In the genomic region with DNA sequence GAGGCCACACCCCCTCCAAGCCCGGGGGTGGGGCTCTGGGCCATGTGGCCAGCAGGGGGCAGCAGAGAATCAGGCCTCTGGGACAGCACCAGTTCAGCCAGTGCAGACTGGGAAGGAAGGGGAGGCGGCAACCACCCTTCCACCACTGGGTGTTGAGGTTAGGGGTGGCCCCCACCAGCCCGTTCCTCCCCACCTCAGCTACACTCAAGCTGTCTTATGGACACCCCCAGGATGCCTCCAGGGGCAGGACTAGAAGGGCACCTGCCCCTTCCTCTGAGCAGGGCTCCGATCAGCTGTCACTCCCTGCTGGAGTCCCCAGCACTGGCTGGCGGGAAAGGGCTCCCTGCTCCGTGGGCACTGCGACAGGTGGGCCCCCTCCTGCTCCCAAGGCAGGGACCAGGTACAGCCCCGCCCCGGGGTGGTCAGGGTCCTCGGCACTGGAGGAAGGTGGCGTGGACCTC, we compare ENCODE assay signal across 1 cellular context.
TF ChIP-seq lines count a peak whose summit lies in the region.

No MANE protein-coding gene starts in this region.

TF ChIP-seq in K562, 482 proteins besides CTCF, POLR2A, EP300 and RAD21 (continued from another document and continues in another):
- TF ChIP-seq, protein P1, sequence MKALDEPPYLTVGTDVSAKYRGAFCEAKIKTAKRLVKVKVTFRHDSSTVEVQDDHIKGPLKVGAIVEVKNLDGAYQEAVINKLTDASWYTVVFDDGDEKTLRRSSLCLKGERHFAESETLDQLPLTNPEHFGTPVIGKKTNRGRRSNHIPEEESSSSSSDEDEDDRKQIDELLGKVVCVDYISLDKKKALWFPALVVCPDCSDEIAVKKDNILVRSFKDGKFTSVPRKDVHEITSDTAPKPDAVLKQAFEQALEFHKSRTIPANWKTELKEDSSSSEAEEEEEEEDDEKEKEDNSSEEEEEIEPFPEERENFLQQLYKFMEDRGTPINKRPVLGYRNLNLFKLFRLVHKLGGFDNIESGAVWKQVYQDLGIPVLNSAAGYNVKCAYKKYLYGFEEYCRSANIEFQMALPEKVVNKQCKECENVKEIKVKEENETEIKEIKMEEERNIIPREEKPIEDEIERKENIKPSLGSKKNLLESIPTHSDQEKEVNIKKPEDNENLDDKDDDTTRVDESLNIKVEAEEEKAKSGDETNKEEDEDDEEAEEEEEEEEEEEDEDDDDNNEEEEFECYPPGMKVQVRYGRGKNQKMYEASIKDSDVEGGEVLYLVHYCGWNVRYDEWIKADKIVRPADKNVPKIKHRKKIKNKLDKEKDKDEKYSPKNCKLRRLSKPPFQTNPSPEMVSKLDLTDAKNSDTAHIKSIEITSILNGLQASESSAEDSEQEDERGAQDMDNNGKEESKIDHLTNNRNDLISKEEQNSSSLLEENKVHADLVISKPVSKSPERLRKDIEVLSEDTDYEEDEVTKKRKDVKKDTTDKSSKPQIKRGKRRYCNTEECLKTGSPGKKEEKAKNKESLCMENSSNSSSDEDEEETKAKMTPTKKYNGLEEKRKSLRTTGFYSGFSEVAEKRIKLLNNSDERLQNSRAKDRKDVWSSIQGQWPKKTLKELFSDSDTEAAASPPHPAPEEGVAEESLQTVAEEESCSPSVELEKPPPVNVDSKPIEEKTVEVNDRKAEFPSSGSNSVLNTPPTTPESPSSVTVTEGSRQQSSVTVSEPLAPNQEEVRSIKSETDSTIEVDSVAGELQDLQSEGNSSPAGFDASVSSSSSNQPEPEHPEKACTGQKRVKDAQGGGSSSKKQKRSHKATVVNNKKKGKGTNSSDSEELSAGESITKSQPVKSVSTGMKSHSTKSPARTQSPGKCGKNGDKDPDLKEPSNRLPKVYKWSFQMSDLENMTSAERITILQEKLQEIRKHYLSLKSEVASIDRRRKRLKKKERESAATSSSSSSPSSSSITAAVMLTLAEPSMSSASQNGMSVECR (CRISPR knock-in tag; IDR thresholded peaks at IDR 0.05) = no peak
- TF ChIP-seq THRAP3 (IDR thresholded peaks at IDR 0.05; ENCODE audit: borderline replicate concordance) (no peak), TEAD1 (CRISPR knock-in tag; IDR thresholded peaks at IDR 0.05) (no peak), IRF2 (CRISPR knock-in tag; IDR thresholded peaks at IDR 0.05) (no peak), HNRNPLL (IDR thresholded peaks at IDR 0.05; ENCODE audit: low read depth, low read length, poor library complexity, severe bottlenecking) (no peak), TGIF2 (CRISPR knock-in tag; IDR thresholded peaks at IDR 0.05) (no peak), POLR2H (tag; IDR thresholded peaks at IDR 0.05; ENCODE audit: low read depth) (no peak), TAF7 (tag; IDR thresholded peaks at IDR 0.05) (no peak), ZFX (CRISPR knock-in tag; IDR thresholded peaks at IDR 0.05) (no peak), KLF16 (IDR thresholded peaks at IDR 0.05) (peak; percentile 67), SP1 (CRISPR knock-in tag; IDR thresholded peaks at IDR 0.05) (peak; percentile 92), FOXJ3 (CRISPR knock-in tag; IDR thresholded peaks at IDR 0.05) (no peak), ZBTB17 (CRISPR knock-in tag; IDR thresholded peaks at IDR 0.05) (no peak), HMG20A (CRISPR knock-in tag; conservative IDR thresholded peaks at IDR 0.05) (no peak), MAFG (tag; conservative IDR thresholded peaks at IDR 0.05) (no peak), FOXA3 (CRISPR knock-in tag; conservative IDR thresholded peaks at IDR 0.05 in 1 of 2, IDR thresholded peaks at IDR 0.05 in 1 of 2) (no peak), ETV1 (tag; conservative IDR thresholded peaks at IDR 0.05; ENCODE audit: low read depth) (no peak), ZNF431 (CRISPR knock-in tag; IDR thresholded peaks at IDR 0.05) (no peak), RBFOX2 (IDR thresholded peaks at IDR 0.05; ENCODE audit: low read depth, low read length) (peak; percentile 36; the same call in 1 of the 2 replicates), FOXM1 (IDR thresholded peaks at IDR 0.05; ENCODE audit: low read depth) (no peak), FOXM1 (CRISPR knock-in tag; IDR thresholded peaks at IDR 0.05; ENCODE audit: low read depth) (no peak), ZNF3 (CRISPR knock-in tag; IDR thresholded peaks at IDR 0.05) (no peak), GTF2F1 (IDR thresholded peaks at IDR 0.05; ENCODE audit: low read depth, low read length) (no peak), ZNF224 (CRISPR knock-in tag; IDR thresholded peaks at IDR 0.05) (no peak), TCF7L2 (IDR thresholded peaks at IDR 0.05; ENCODE audit: low read depth, low read length) (no peak), GTF2E2 (tag; IDR thresholded peaks at IDR 0.05) (no peak), SMARCE1 (IDR thresholded peaks at IDR 0.05) (no peak), ZSCAN29 (IDR thresholded peaks at IDR 0.05) (no peak), SMAD1 (IDR thresholded peaks at IDR 0.05; ENCODE audit: low read depth, low read length, partially characterized antibody) (no peak), NCOA6 (IDR thresholded peaks at IDR 0.05) (no peak), RBM39 (optimal IDR thresholded peaks at IDR 0.05; ENCODE audit: low read depth, low read length) (no peak), MEF2A (IDR thresholded peaks at IDR 0.05; ENCODE audit: control insufficient read depth, low read depth, low read length) (no peak), ETV5 (CRISPR knock-in tag; IDR thresholded peaks at IDR 0.05; ENCODE audit: low read depth) (no peak), RBM22 (IDR thresholded peaks at IDR 0.05; ENCODE audit: low read depth, low read length, poor library complexity, severe bottlenecking) (peak; percentile 14), RFX7 (CRISPR knock-in tag; IDR thresholded peaks at IDR 0.05) (no peak), SLC30A9 (CRISPR knock-in tag; IDR thresholded peaks at IDR 0.05) (no peak), ZFPM2 (CRISPR knock-in tag; IDR thresholded peaks at IDR 0.05) (no peak), CTBP1 (IDR thresholded peaks at IDR 0.05; ENCODE audit: borderline replicate concordance) (peak; percentile 72), RBM25 (IDR thresholded peaks at IDR 0.05; ENCODE audit: low read depth, low read length, severe bottlenecking) (no peak), MECOM (CRISPR knock-in tag; IDR thresholded peaks at IDR 0.05) (no peak), PURB (CRISPR knock-in tag; IDR thresholded peaks at IDR 0.05; ENCODE audit: low read depth) (no peak), TBL1XR1 (IDR thresholded peaks at IDR 0.05; ENCODE audit: low read length in 2 of 2) (peak in 1 of 2 experiments; percentile 35; a peak in 1 of 4 replicates), MYC (IDR thresholded peaks at IDR 0.05; ENCODE audit: low read depth, low read length) (peak; percentile 53; the same call in 1 of the 2 replicates), MYC (CRISPR knock-in tag; IDR thresholded peaks at IDR 0.05; ENCODE audit: borderline replicate concordance, low read depth) (no peak), PTBP1 (IDR thresholded peaks at IDR 0.05; ENCODE audit: low read depth, low read length) (no peak), ZC3H11A (IDR thresholded peaks at IDR 0.05; ENCODE audit: low read depth, low read length) (no peak)
- TF ChIP-seq, protein P2, sequence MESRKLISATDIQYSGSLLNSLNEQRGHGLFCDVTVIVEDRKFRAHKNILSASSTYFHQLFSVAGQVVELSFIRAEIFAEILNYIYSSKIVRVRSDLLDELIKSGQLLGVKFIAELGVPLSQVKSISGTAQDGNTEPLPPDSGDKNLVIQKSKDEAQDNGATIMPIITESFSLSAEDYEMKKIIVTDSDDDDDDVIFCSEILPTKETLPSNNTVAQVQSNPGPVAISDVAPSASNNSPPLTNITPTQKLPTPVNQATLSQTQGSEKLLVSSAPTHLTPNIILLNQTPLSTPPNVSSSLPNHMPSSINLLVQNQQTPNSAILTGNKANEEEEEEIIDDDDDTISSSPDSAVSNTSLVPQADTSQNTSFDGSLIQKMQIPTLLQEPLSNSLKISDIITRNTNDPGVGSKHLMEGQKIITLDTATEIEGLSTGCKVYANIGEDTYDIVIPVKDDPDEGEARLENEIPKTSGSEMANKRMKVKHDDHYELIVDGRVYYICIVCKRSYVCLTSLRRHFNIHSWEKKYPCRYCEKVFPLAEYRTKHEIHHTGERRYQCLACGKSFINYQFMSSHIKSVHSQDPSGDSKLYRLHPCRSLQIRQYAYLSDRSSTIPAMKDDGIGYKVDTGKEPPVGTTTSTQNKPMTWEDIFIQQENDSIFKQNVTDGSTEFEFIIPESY (CRISPR knock-in tag; IDR thresholded peaks at IDR 0.05) = peak; percentile 74; the same call in 1 of the 2 replicates
- TF ChIP-seq, protein P3, sequence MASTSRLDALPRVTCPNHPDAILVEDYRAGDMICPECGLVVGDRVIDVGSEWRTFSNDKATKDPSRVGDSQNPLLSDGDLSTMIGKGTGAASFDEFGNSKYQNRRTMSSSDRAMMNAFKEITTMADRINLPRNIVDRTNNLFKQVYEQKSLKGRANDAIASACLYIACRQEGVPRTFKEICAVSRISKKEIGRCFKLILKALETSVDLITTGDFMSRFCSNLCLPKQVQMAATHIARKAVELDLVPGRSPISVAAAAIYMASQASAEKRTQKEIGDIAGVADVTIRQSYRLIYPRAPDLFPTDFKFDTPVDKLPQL (IDR thresholded peaks at IDR 0.05; ENCODE audit: extremely low read depth, insufficient read length) = no peak
- TF ChIP-seq, protein P4, sequence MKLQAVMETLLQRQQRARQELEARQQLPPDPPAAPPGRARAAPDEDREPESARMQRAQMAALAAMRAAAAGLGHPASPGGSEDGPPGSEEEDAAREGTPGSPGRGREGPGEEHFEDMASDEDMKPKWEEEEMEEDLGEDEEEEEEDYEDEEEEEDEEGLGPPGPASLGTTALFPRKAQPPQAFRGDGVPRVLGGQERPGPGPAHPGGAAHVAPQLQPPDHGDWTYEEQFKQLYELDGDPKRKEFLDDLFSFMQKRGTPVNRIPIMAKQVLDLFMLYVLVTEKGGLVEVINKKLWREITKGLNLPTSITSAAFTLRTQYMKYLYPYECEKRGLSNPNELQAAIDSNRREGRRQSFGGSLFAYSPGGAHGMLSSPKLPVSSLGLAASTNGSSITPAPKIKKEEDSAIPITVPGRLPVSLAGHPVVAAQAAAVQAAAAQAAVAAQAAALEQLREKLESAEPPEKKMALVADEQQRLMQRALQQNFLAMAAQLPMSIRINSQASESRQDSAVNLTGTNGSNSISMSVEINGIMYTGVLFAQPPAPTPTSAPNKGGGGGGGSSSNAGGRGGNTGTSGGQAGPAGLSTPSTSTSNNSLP (IDR thresholded peaks at IDR 0.05; ENCODE audit: borderline replicate concordance, low read depth, low read length) = no peak
- TF ChIP-seq, protein P5, sequence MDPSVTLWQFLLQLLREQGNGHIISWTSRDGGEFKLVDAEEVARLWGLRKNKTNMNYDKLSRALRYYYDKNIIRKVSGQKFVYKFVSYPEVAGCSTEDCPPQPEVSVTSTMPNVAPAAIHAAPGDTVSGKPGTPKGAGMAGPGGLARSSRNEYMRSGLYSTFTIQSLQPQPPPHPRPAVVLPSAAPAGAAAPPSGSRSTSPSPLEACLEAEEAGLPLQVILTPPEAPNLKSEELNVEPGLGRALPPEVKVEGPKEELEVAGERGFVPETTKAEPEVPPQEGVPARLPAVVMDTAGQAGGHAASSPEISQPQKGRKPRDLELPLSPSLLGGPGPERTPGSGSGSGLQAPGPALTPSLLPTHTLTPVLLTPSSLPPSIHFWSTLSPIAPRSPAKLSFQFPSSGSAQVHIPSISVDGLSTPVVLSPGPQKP (CRISPR knock-in tag; IDR thresholded peaks at IDR 0.05) = no peak
- TF ChIP-seq, protein P6, sequence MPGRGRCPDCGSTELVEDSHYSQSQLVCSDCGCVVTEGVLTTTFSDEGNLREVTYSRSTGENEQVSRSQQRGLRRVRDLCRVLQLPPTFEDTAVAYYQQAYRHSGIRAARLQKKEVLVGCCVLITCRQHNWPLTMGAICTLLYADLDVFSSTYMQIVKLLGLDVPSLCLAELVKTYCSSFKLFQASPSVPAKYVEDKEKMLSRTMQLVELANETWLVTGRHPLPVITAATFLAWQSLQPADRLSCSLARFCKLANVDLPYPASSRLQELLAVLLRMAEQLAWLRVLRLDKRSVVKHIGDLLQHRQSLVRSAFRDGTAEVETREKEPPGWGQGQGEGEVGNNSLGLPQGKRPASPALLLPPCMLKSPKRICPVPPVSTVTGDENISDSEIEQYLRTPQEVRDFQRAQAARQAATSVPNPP (IDR thresholded peaks at IDR 0.05; ENCODE audit: borderline replicate concordance, insufficient read depth, insufficient read length) = no peak
- TF ChIP-seq, protein P7, sequence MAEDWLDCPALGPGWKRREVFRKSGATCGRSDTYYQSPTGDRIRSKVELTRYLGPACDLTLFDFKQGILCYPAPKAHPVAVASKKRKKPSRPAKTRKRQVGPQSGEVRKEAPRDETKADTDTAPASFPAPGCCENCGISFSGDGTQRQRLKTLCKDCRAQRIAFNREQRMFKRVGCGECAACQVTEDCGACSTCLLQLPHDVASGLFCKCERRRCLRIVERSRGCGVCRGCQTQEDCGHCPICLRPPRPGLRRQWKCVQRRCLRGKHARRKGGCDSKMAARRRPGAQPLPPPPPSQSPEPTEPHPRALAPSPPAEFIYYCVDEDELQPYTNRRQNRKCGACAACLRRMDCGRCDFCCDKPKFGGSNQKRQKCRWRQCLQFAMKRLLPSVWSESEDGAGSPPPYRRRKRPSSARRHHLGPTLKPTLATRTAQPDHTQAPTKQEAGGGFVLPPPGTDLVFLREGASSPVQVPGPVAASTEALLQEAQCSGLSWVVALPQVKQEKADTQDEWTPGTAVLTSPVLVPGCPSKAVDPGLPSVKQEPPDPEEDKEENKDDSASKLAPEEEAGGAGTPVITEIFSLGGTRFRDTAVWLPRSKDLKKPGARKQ (CRISPR knock-in tag; IDR thresholded peaks at IDR 0.05) = no peak
- TF ChIP-seq, protein P8, sequence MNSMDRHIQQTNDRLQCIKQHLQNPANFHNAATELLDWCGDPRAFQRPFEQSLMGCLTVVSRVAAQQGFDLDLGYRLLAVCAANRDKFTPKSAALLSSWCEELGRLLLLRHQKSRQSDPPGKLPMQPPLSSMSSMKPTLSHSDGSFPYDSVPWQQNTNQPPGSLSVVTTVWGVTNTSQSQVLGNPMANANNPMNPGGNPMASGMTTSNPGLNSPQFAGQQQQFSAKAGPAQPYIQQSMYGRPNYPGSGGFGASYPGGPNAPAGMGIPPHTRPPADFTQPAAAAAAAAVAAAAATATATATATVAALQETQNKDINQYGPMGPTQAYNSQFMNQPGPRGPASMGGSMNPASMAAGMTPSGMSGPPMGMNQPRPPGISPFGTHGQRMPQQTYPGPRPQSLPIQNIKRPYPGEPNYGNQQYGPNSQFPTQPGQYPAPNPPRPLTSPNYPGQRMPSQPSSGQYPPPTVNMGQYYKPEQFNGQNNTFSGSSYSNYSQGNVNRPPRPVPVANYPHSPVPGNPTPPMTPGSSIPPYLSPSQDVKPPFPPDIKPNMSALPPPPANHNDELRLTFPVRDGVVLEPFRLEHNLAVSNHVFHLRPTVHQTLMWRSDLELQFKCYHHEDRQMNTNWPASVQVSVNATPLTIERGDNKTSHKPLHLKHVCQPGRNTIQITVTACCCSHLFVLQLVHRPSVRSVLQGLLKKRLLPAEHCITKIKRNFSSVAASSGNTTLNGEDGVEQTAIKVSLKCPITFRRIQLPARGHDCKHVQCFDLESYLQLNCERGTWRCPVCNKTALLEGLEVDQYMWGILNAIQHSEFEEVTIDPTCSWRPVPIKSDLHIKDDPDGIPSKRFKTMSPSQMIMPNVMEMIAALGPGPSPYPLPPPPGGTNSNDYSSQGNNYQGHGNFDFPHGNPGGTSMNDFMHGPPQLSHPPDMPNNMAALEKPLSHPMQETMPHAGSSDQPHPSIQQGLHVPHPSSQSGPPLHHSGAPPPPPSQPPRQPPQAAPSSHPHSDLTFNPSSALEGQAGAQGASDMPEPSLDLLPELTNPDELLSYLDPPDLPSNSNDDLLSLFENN (IDR thresholded peaks at IDR 0.05; ENCODE audit: low read depth in 2 of 2, low read length in 2 of 2) = no peak
